Comparison of ENCODE assay signal across 26 cellular contexts in genomic region chr3:171660126-171660661, GRCh38.
"Had no signal": no experiment of that assay in that cellular context is flagged by ENCODE, and none has a peak within 500 bp of the region (broad histone marks: within the 10 kb centered on the region; RNA-seq: fewer than 3 reads in every experiment).

No MANE protein-coding gene starts in this region.

- ATAC-seq: activated CD4-positive, alpha-beta T cell treated with anti-CD3 and anti-CD28 coated beads for 36 hours; body of pancreas; left lung; naive thymus-derived CD4-positive, alpha-beta T cell; psoas muscle; stimulated activated naive B cell treated with anti-CD40 and anti-IgM and Interleukin-4, amounts not matched to agents 10 μg/mL and 1 μg/mL and 100 μg/mL, for 72 hours had no signal

- H3K9me3 ChIP-seq: adrenal gland, body of pancreas, colonic mucosa, esophagus squamous epithelium, left lung, psoas muscle, tibial nerve had no signal

- DNase-seq: activated CD4-positive, alpha-beta T cell treated with anti-CD3 and anti-CD28 coated beads for 36 hours; activated CD4-positive, CD25-positive, alpha-beta regulatory T cell; activated effector memory CD4-positive, alpha-beta T cell treated with Interleukin-2 at 50 U/mL for 16 hours; activated naive CD4-positive, alpha-beta T cell treated with Interleukin-2 at 50 U/mL for 16 hours; activated T-cell treated with anti-CD3 and anti-CD28 coated beads for 4 hours; adrenal gland; aorta; body of pancreas; cerebellar nuclear complex; colonic mucosa; effector CD8-positive, alpha-beta T cell; esophagus squamous epithelium; foreskin melanocyte; kidney glomerular epithelial cell; left lung; mammary epithelial cell; naive thymus-derived CD4-positive, alpha-beta T cell; nucleus accumbens; psoas muscle; stimulated activated CD4-positive, alpha-beta T cell treated with anti-CD3 and anti-CD28 coated beads, Interleukin-15, amount 100 ng/mL, for 24 hours; stimulated activated CD4-positive, alpha-beta T cell treated with anti-CD3 and anti-CD28 coated beads, Interleukin-2, amount 100 ng/mL, for 24 hours; stimulated activated naive B cell treated with anti-CD40 and anti-IgM and Interleukin-4, amounts not matched to agents 10 μg/mL and 1 μg/mL and 100 μg/mL, for 72 hours; T-helper 1 cell had no signal

- H3K4me1 ChIP-seq: body of pancreas, colonic mucosa, left lung, parathyroid adenoma had no signal

- H3K9ac ChIP-seq: parathyroid adenoma had no signal

- H3K36me3 ChIP-seq: colonic mucosa had no signal

- H3K27ac ChIP-seq: adrenal gland, body of pancreas, colonic mucosa, epithelial cell of prostate, left lung, parathyroid adenoma, psoas muscle, tibial nerve had no signal

- H3K27me3 ChIP-seq: adrenal gland, body of pancreas, colonic mucosa, esophagus squamous epithelium, left lung, tibial nerve had no signal

- H3K4me3 ChIP-seq: adrenal gland, body of pancreas, colonic mucosa, esophagus squamous epithelium, left lung, psoas muscle, tibial nerve had no signal
